In the genomic region with DNA sequence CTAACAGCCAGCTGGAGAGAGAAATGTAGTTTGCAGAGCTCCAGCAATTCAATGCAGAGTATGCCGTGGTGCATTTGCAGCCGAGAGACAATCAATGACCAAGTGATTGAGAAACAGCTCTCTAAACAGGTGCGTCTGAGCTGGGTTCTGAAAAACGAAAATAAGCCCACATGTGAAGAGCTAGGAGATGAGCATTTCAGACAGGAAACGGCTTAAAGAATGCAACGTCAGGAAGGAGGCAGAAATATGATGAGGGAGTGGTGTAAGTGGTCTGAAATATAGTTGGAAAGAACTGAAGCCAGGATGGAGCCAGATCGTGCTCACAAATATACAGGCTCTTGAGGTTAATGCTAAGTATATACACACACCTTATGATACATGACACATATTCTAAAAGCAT, we compare ENCODE assay signal across 14 cellular contexts. TPM values are rescaled to one million over a fixed set of nuclear protein-coding genes. Genes with fewer than 3 reads are reported as not detected.
DNase-seq lines count a peak whose midpoint lies in the region; ATAC-seq, FAIRE-seq and TF ChIP-seq lines count a peak whose summit lies in the region.
"Had no signal": no experiment of that assay in that cellular context is flagged by ENCODE, and none has a peak within 500 bp of the region (broad histone marks: within the 10 kb centered on the region; RNA-seq: fewer than 3 reads in every experiment).

No MANE protein-coding gene starts in this region.

- BruUV-seq in MCF 10A (replicated peaks; lab: Mats Ljungman, UMichigan): no TSS peak

- TF ChIP-seq POLR2A in breast epithelium (IDR thresholded peaks at IDR 0.05): no peak

- H3K36me3 ChIP-seq in breast epithelium: no peaks in the 10 kb centered on the region
- H3K36me3 ChIP-seq: neural progenitor cell had no signal

- H3K4me1 Mint-ChIP-seq in MCF 10A (ENCODE audit: insufficient read depth, unreplicated experiment): peaks cover 9% of the 10 kb centered on the region

- H3K9me3 Mint-ChIP-seq in MCF 10A (ENCODE audit: unreplicated experiment): no peaks in the 10 kb centered on the region
- H3K9me3 Mint-ChIP-seq: neural progenitor cell had no signal

- DNase-seq in MCF 10A (ENCODE audit: unreplicated experiment) (peak; percentile 35), breast epithelium (ENCODE audit: low spot score in 2 of 2) (no peak), LHCN-M2 (ENCODE audit: low read depth) (peak; percentile 18), choroid plexus epithelial cell (ENCODE audit: low read depth) (peak; percentile 39), urothelium cell line (ENCODE audit: low spot score) (peak; percentile 48), mesenteric fat pad (ENCODE audit: low spot score) (no peak), NAMALWA (ENCODE audit: low spot score) (no peak)
- DNase-seq: NCI-H1436 treated with DMSO at 0.1 percent for 48 hours; NK-92 treated with Interleukin-12 subunit alpha and Interleukin-12 subunit beta, amount 100 ng/mL, for 24 hours had no signal

- no peak overlapping the region for H3K27ac Mint-ChIP-seq in MCF 10A (ENCODE audit: low read depth, unreplicated experiment)
- H3K27ac Mint-ChIP-seq: neural progenitor cell had no signal

- H3K27me3 Mint-ChIP-seq in MCF 10A (ENCODE audit: insufficient read depth, unreplicated experiment): no peaks in the 10 kb centered on the region

- TF ChIP-seq CTCF in MCF 10A (IDR thresholded peaks at IDR 0.05; ENCODE audit: unreplicated experiment): no peak
- TF ChIP-seq CTCF in breast epithelium (IDR thresholded peaks at IDR 0.05): no peak
- no peak for TF ChIP-seq CTCF in choroid plexus epithelial cell (conservative IDR thresholded peaks at IDR 0.05; ENCODE audit: low read depth, low read length)

- H3K4me3 ChIP-seq in breast epithelium: no peak overlapping the region
- no peak overlapping the region for H3K4me3 ChIP-seq in choroid plexus epithelial cell (ENCODE audit: low read depth, low read length)
- H3K4me3 ChIP-seq: neural progenitor cell, smooth muscle cell had no signal

- POLR2A ChIA-PET in MCF 10A (lab: Yijun Ruan, JAX): interaction anchor here (1.0 to 3.2 kb wide), 5 partner anchors 15 to 60 kb away, joined by 3 to 33 read pairs (median 3); a partner anchor contains a TSS

- H3K4me3 Mint-ChIP-seq in MCF 10A (ENCODE audit: unreplicated experiment): no peak overlapping the region
- H3K4me3 Mint-ChIP-seq: neural progenitor cell had no signal

- no peak for ATAC-seq in HG03097 (IDR thresholded peaks at IDR 0.05; ENCODE audit: low FRiP score, unreplicated experiment)

- peaks cover under 1% of the 10 kb centered on the region for H3K36me3 Mint-ChIP-seq in MCF 10A (ENCODE audit: insufficient read depth, unreplicated experiment)

- no peaks in the 10 kb centered on the region for H3K9me3 ChIP-seq in breast epithelium

- no peaks in the 10 kb centered on the region for H3K27me3 ChIP-seq in breast epithelium
- H3K27me3 ChIP-seq: neural progenitor cell had no signal

- FAIRE-seq in urothelium cell line (lab: Jason Lieb, UNC): no peak

- peak overlapping the region in 1 of 2 donors; percentile 19 for H3K27ac ChIP-seq in breast epithelium
- H3K27ac ChIP-seq: neural progenitor cell had no signal

- intact Hi-C loops in MCF 10A (cut with micrococcal nuclease) (loop anchor here (2.0 to 5.0 kb wide), 2 partner anchors 54 to 101 kb away; a partner anchor contains a TSS), breast epithelium (cut with DNase I; ENCODE audit: low total_unique reads) (no loop called here)

- CTCF ChIA-PET in MCF 10A (lab: Yijun Ruan, JAX): interaction anchor here (0.7 to 1.4 kb wide), 4 partner anchors 24 to 796 kb away, joined by 3 to 5 read pairs (median 4); no protein-coding TSS in a partner anchor

- H3K4me1 ChIP-seq in breast epithelium: no peaks in the 10 kb centered on the region
- H3K4me1 ChIP-seq: neural progenitor cell had no signal

RNA-seq across cellular contexts. Expression of a gene that starts 2.5 kb away (rescaled TPM):
- total RNA-seq in MCF 10A (2022) (not detected in 2 replicates), breast epithelium (not detected), LHCN-M2 (2014; rRNA removed) (not detected in 2 replicates), mesenteric fat pad (not detected)
- not detected for polyA plus RNA-seq in LHCN-M2 (2012)
- total RNA-seq: activated CD8-positive, alpha-beta memory T cell treated with anti-CD3 and anti-CD28 coated beads for 36 hours; smooth muscle cell had no signal
- polyA plus RNA-seq: BJ, smooth muscle cell had no signal

RNA-seq across cellular contexts. Expression of a gene that starts 54.4 kb away (rescaled TPM):
- total RNA-seq in MCF 10A (2022) (19.1 and 21.4 TPM in 2 replicates), breast epithelium (10 to 100 TPM; 15.4 to 41.3 (median 27.2) TPM), LHCN-M2 (2014; rRNA removed) (23.8 and 25.2 TPM in 2 replicates), mesenteric fat pad (24.1 TPM)
- 23.1 TPM for polyA plus RNA-seq in LHCN-M2 (2012)

Comparison
In these comparisons a context has a peak if more than half of its experiments do, and no peak if none do; other contexts are left out.
1. DNase-seq: peak in MCF 10A (single experiment), LHCN-M2 (single experiment), choroid plexus epithelial cell (single experiment) and urothelium cell line (single experiment); none in breast epithelium (0 of 2), mesenteric fat pad (single experiment) and NAMALWA (single experiment).